In the genomic region with DNA sequence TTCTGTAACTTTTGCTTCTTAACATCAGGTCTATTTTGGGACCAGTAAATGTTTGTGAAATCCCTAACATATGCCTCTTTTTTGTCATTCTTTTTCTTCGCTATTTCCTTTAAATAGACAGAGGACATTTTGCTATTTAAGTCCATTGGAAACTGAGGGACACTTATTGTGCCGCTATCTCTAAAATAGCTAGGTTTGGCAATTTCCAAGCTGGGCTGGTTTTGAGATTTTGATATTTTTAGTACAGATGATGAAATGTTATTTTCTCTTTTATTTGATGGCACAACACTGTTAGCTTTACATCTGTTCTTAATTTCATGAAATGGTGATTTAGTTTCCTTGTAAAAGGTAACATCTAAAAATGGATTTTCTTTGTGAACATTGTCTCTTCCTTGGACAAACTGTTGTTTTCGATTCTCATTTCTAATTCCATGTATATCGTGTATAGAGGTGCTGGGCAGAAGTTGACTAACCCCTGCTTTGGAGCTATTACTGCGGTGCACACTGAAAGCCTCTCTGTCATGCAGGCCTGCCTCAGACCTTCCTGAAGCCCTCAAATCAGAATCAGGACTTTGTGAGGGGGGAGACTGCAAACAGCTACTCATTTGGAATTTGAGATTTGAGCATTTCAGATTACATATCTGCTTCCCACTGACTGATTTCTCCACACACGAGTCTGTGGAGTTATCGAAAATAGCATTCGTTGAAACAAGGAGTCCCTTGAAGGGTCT, we compare ENCODE assay signal across 8 cellular contexts. TPM values are rescaled to one million over a fixed set of nuclear protein-coding genes. Genes with fewer than 3 reads are reported as not detected.
DNase-seq lines count a peak whose midpoint lies in the region; ATAC-seq and TF ChIP-seq lines count a peak whose summit lies in the region.

No MANE protein-coding gene starts in this region.

- no peak for TF ChIP-seq POLR2A in transverse colon (IDR thresholded peaks at IDR 0.05)

- no peak for TF ChIP-seq CTCF in GM12865 (IDR thresholded peaks at IDR 0.05; ENCODE audit: insufficient read depth, low read depth, low read length, missing control alignments)
- no peak for TF ChIP-seq CTCF in transverse colon (IDR thresholded peaks at IDR 0.05)

- in situ Hi-C loops in transverse colon (cut with MboI; ENCODE audit: low pct_ligation_motif_present in 1 of 4, low pct_unique_long_range_greater_than_20kb in 1 of 4, low sequenced_read_pairs in 3 of 4), result no loop called here

- H3K9ac ChIP-seq in iPS-20b (ENCODE audit: low read depth, low read length), result peak overlapping the region; percentile 70; the same call in 1 of the 2 replicates

- no peaks in the 10 kb centered on the region for H3K9me3 ChIP-seq in SJSA1 (replicated peaks)
- H3K9me3 ChIP-seq in iPS-20b (ENCODE audit: insufficient read depth, low read depth, low read length), result no peaks in the 10 kb centered on the region
- H3K9me3 ChIP-seq in transverse colon, result no peaks in the 10 kb centered on the region

- H3K36me3 Mint-ChIP-seq in activated naive CD4-positive, alpha-beta T cell treated with anti-CD3 and anti-CD28 coated beads, Interleukin-2, amount 10 ng/mL, durations not matched to agents 7 days and 5 days, result no peaks in the 10 kb centered on the region
- H3K36me3 Mint-ChIP-seq in T-cell, result no peaks in the 10 kb centered on the region

- H3K27ac ChIP-seq in SJSA1, result peak overlapping the region; percentile 49
- H3K27ac ChIP-seq in iPS-20b (ENCODE audit: low read length), result no peak overlapping the region
- peak overlapping the region; percentile 37 to 73 (median 68) for H3K27ac ChIP-seq in transverse colon

- H3K4me1 ChIP-seq in SJSA1 (replicated peaks) (peaks cover 17% of the 10 kb centered on the region), iPS-20b (ENCODE audit: insufficient read depth, low read length) (peaks cover 5% of the 10 kb centered on the region; the same call in 1 of the 2 replicates), transverse colon (peaks cover 0 to 12% (median 4%) of the 10 kb centered on the region in 4 donors)

- POLR2A ChIA-PET in T-cell (lab: Charles Lee), result no interaction called here

- H3K4me3 ChIP-seq in GM12865 (ENCODE audit: low read depth, low read length) (peak overlapping the region; percentile 72), SJSA1 (peak overlapping the region; percentile 31), iPS-20b (ENCODE audit: low read length) (peak overlapping the region; percentile 79), transverse colon (peak overlapping the region; percentile 36 to 62 (median 42))

- peak; percentile 32 for DNase-seq in GM12865 (ENCODE audit: low read depth)
- no peak for DNase-seq in SJSA1 (ENCODE audit: low read depth in 1 of 2, low spot score in 2 of 2)
- no peak for DNase-seq in transverse colon
- no peak for DNase-seq in activated naive CD4-positive, alpha-beta T cell treated with anti-CD3 and anti-CD28 coated beads, Interleukin-2, amount 10 ng/mL, durations not matched to agents 7 days and 5 days
- DNase-seq in NCI-H1105 treated with DMSO at 0.1 percent for 48 hours (lab: John Stamatoyannopoulos, UW), result no peak
- DNase-seq in T-cell, result no peak

- H3K27ac Mint-ChIP-seq in activated naive CD4-positive, alpha-beta T cell treated with anti-CD3 and anti-CD28 coated beads, Interleukin-2, amount 10 ng/mL, durations not matched to agents 7 days and 5 days, result no peak overlapping the region
- H3K27ac Mint-ChIP-seq in T-cell, result no peak overlapping the region

- no peaks in the 10 kb centered on the region for H3K9me3 Mint-ChIP-seq in activated naive CD4-positive, alpha-beta T cell treated with anti-CD3 and anti-CD28 coated beads, Interleukin-2, amount 10 ng/mL, durations not matched to agents 7 days and 5 days
- peaks cover 0 to 4% (median 0%) of the 10 kb centered on the region in 3 donors for H3K9me3 Mint-ChIP-seq in T-cell

- H3K4me1 Mint-ChIP-seq in activated naive CD4-positive, alpha-beta T cell treated with anti-CD3 and anti-CD28 coated beads, Interleukin-2, amount 10 ng/mL, durations not matched to agents 7 days and 5 days, result no peaks in the 10 kb centered on the region
- H3K4me1 Mint-ChIP-seq in T-cell, result no peaks in the 10 kb centered on the region

- H3K27me3 ChIP-seq in SJSA1 (replicated peaks) (no peaks in the 10 kb centered on the region), iPS-20b (ENCODE audit: insufficient read depth, low read length) (peaks cover 3% of the 10 kb centered on the region; the same call in 1 of the 2 replicates), transverse colon (peaks cover 10% of the 10 kb centered on the region)

- no peak for TF ChIP-seq EP300 in transverse colon (IDR thresholded peaks at IDR 0.05; ENCODE audit: low read depth)

- CTCF ChIA-PET in activated naive CD4-positive, alpha-beta T cell treated with anti-CD3 and anti-CD28 coated beads, Interleukin-2, amount 10 ng/mL, durations not matched to agents 7 days and 5 days (lab: Charles Lee), result no interaction called here
- CTCF ChIA-PET in T-cell (lab: Charles Lee), result no interaction called here

- H3K27me3 Mint-ChIP-seq in activated naive CD4-positive, alpha-beta T cell treated with anti-CD3 and anti-CD28 coated beads, Interleukin-2, amount 10 ng/mL, durations not matched to agents 7 days and 5 days, result peaks cover 12% of the 10 kb centered on the region
- H3K27me3 Mint-ChIP-seq in T-cell, result peaks cover 21 to 26% of the 10 kb centered on the region in 2 donors

- 48 to 63% methylated on average over 5 to 8 of the region's 8 CpGs for WGBS in transverse colon (ENCODE audit: low coverage in 1 of 2), 2 donors

- no peaks in the 10 kb centered on the region for H3K36me3 ChIP-seq in SJSA1
- no peaks in the 10 kb centered on the region for H3K36me3 ChIP-seq in iPS-20b (ENCODE audit: insufficient read depth, low read depth, low read length)
- no peaks in the 10 kb centered on the region for H3K36me3 ChIP-seq in transverse colon

- peak; percentile 16 for ATAC-seq in HG02588 (IDR thresholded peaks at IDR 0.05; ENCODE audit: unreplicated experiment)
- no peak for ATAC-seq in T-cell (replicated peaks in 1 of 4)

- intact Hi-C loops in transverse colon (cut with DNase I; ENCODE audit: low total_unique reads), result no loop called here

- no peak overlapping the region for H3K4me3 Mint-ChIP-seq in activated naive CD4-positive, alpha-beta T cell treated with anti-CD3 and anti-CD28 coated beads, Interleukin-2, amount 10 ng/mL, durations not matched to agents 7 days and 5 days
- no peak overlapping the region for H3K4me3 Mint-ChIP-seq in T-cell

RNA-seq across cellular contexts. Expression of gene RAD51AP2, which starts 0.6 kb away (rescaled TPM):
- not detected in 2 replicates for total RNA-seq in SJSA1 (2014; rRNA removed; shearing (Covaris generic))
- total RNA-seq in transverse colon (under 1 TPM in 1 of 4 donors, not detected in 3; 0.40 TPM), T-cell (not detected)

RNA-seq across cellular contexts. Expression of gene VSNL1, which starts 22.9 kb away (rescaled TPM):
- 1.00 and 4.1 TPM in 2 replicates for total RNA-seq in SJSA1 (2014; rRNA removed; shearing (Covaris generic))
- total RNA-seq in transverse colon, result 1 to 10 TPM in 1 of 4 donors, under 1 TPM in 1, not detected in 2; 0.96 to 1.1 TPM
- total RNA-seq in T-cell, result under 1 TPM in 1 of 5 donors, not detected in 4; 0.22 TPM
